Comparison of ENCODE assay signal across 7 cellular contexts in genomic region chr7:19665399-19666008, GRCh38. TPM values are rescaled to one million over a fixed set of nuclear protein-coding genes. Genes with fewer than 3 reads are reported as not detected.
DNase-seq lines count a peak whose midpoint lies in the region; FAIRE-seq and TF ChIP-seq lines count a peak whose summit lies in the region.

No MANE protein-coding gene starts in this region.

- CTCF ChIA-PET in HEK293 (lab: Yijun Ruan, JAX): interaction anchor here (0.6 to 3.3 kb wide), 9 partner anchors 21 to 1002 kb away, joined by 3 to 11 read pairs (median 5); no protein-coding TSS in a partner anchor

- H3K9me3 ChIP-seq in HEK293 (ENCODE audit: control insufficient read depth, insufficient read depth, low read depth, low read length): no peaks in the 10 kb centered on the region

- H3K27ac ChIP-seq in HEK293 (ENCODE audit: extremely low read depth, low read depth, low read length): no peak overlapping the region

- 2 to 7% methylated on average over 1 of the region's 1 CpG for WGBS in lower leg skin, 2 donors

- TF ChIP-seq CTCF in GM10266 (IDR thresholded peaks at IDR 0.05; ENCODE audit: control insufficient read depth, insufficient read depth, low read depth, missing control alignments) (peak; percentile 54), HEK293 (tag by site-specific recombination; IDR thresholded peaks at IDR 0.05) (no peak), WI38 (IDR thresholded peaks at IDR 0.05; ENCODE audit: low read depth, low read length) (peak; percentile 31; the same call in 1 of the 2 replicates), lower leg skin (IDR thresholded peaks at IDR 0.05) (no peak)

- H3K4me3 ChIP-seq in HEK293 (ENCODE audit: low read depth, low read length) (no peak overlapping the region), WI38 (ENCODE audit: low read depth, low read length) (no peak overlapping the region), lower leg skin (ENCODE audit: low read depth, poor library complexity, severe bottlenecking) (no peak overlapping the region)

- POLR2A ChIA-PET in HEK293 (lab: Yijun Ruan, JAX): no interaction called here

- peak; percentile 98 for FAIRE-seq in islet of Langerhans (lab: Jason Lieb, UNC)

- intact Hi-C loops in lower leg skin (cut with DNase I; ENCODE audit: low total_unique reads): no loop called here

- no peaks in the 10 kb centered on the region for H3K4me1 ChIP-seq in HEK293 (ENCODE audit: control insufficient read depth, insufficient read depth, low read length)

- DNase-seq in GM10266 (ENCODE audit: extremely low spot score) (peak; percentile 23), NCI-H1105 treated with DMSO at 0.1 percent for 48 hours (lab: John Stamatoyannopoulos, UW) (peak; percentile 48), lower leg skin (ENCODE audit: low spot score in 2 of 2) (no peak)
- DNase-seq in activated CD8-positive, alpha-beta memory T cell treated with anti-CD3 and anti-CD28 coated beads, Interleukin-2, amount 50 U/mL, for 4 hours: no peak

- no peak for TF ChIP-seq POLR2A in lower leg skin (IDR thresholded peaks at IDR 0.05)

- no peaks in the 10 kb centered on the region for H3K36me3 ChIP-seq in HEK293 (ENCODE audit: control insufficient read depth in 2 of 2, insufficient read depth in 1 of 2, low read length in 2 of 2)

TF ChIP-seq in HEK293, 187 proteins besides CTCF, POLR2A, EP300 and RAD21:
- TF ChIP-seq ZNF555 (tag by site-specific recombination; conservative IDR thresholded peaks at IDR 0.05) (no peak), ZNF580 (tag by site-specific recombination; IDR thresholded peaks at IDR 0.05) (no peak), ZNF280D (tag by site-specific recombination; IDR thresholded peaks at IDR 0.05) (no peak), ZNF654 (tag by site-specific recombination; IDR thresholded peaks at IDR 0.05; ENCODE audit: low read depth) (peak; percentile 63), OSR2 (tag by site-specific recombination; IDR thresholded peaks at IDR 0.05) (no peak)
TF ChIP-seq in HEK293: peak in this region for 1.

RNA-seq across cellular contexts. Expression of gene POLR1F, which starts 43.3 kb away (rescaled TPM):
- total RNA-seq in lower leg skin: 10 to 100 TPM; 13.3 to 26.5 (median 20.9) TPM

Comparison
In these comparisons a context has a peak if more than half of its experiments do, and no peak if none do; other contexts are left out.
1. DNase-seq: peak in GM10266 (single experiment) and NCI-H1105 treated with DMSO at 0.1 percent for 48 hours (single experiment); none in activated CD8-positive, alpha-beta memory T cell treated with anti-CD3 and anti-CD28 coated beads, Interleukin-2, amount 50 U/mL, for 4 hours (single experiment) and lower leg skin (0 of 2).
2. CTCF ChIP-seq: peak in GM10266 (single experiment) and WI38 (single experiment); none in HEK293 (single experiment) and lower leg skin (0 of 3).